In the genomic region with DNA sequence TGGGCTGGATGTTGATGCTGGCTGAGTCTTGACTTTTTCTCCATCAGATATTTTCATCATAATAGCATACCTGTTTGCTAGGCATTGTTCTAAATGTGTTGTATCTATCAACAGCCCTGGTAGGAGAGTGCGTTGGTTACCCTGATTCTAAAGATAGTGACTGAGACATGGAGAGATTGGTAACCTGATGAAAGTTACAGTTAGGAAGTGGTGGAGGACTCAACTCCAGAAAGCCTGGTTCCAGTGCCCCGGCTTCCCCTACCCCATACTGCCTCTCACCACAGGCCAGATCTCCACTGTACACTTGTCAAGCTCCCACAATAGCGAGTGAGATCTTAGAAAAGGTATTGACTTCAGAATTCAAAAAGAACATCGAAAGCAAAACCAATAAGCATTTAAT, we compare ENCODE assay signal across 17 cellular contexts.
"Had no signal": no experiment of that assay in that cellular context is flagged by ENCODE, and none has a peak within 500 bp of the region (broad histone marks: within the 10 kb centered on the region; RNA-seq: fewer than 3 reads in every experiment).

No MANE protein-coding gene starts in this region.

- H3K27ac Mint-ChIP-seq: activated T-helper 1 cell treated with anti-CD3 and anti-CD28 coated beads, Interleukin-12 subunit alpha, Interleukin-12 subunit beta, Interleukin-2, Interleukin-4 antibody, amounts not matched to agents 30 ng/mL and 10 ng/mL and 1 ng/mL, durations not matched to agents 14 hours and 24 hours and 36 hours; natural killer cell had no signal

- ATAC-seq: lower lobe of right lung, natural killer cell, sciatic nerve had no signal

- H3K36me3 Mint-ChIP-seq: natural killer cell had no signal

- H3K4me3 Mint-ChIP-seq: activated T-helper 1 cell treated with anti-CD3 and anti-CD28 coated beads, Interleukin-12 subunit alpha, Interleukin-12 subunit beta, Interleukin-2, Interleukin-4 antibody, amounts not matched to agents 30 ng/mL and 10 ng/mL and 1 ng/mL, durations not matched to agents 14 hours and 24 hours and 36 hours; natural killer cell had no signal

- DNase-seq: activated naive CD4-positive, alpha-beta T cell; aorta; brain microvascular endothelial cell; central memory CD4-positive, alpha-beta T cell; gastrocnemius medialis; head of caudate nucleus; lower lobe of right lung; natural killer cell; ovary; stimulated activated CD4-positive, alpha-beta T cell treated with anti-CD3 and anti-CD28 coated beads, Interleukin-4, amount 100 ng/mL, for 4 hours; stimulated activated naive CD4-positive, alpha-beta T cell; substantia nigra; uterus had no signal

- H3K9me3 Mint-ChIP-seq: activated T-helper 1 cell treated with anti-CD3 and anti-CD28 coated beads, Interleukin-12 subunit alpha, Interleukin-12 subunit beta, Interleukin-2, Interleukin-4 antibody, amounts not matched to agents 30 ng/mL and 10 ng/mL and 1 ng/mL, durations not matched to agents 14 hours and 24 hours and 36 hours; natural killer cell had no signal

- H3K4me3 ChIP-seq: coronary artery, gastrocnemius medialis, lower lobe of right lung, ovary, tibial nerve, uterus had no signal
